ENCODE assay signal across 21 cellular contexts in the genomic region with DNA sequence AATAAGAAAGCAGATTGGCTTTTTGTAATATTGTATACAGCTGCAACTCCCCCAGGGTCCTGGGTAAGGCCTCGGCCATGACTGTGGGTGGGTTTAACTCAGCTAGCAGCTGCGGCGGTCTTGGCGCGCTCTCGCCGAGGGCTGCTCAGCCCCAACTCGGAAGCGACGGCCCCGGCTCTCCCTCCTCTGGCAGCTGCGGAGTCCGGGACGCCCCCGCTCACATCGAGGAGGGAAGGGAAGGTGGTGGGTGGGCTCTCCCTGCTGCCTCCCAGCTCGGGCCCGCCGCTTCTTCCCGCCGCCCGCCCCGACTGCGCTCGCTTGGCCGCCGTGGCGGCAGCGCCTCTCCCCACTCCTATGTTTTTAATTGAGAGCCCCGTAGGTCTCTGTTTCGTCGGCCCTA. TPM values are rescaled to one million over a fixed set of nuclear protein-coding genes. Genes with fewer than 3 reads are reported as not detected.
DNase-seq lines count a peak whose midpoint lies in the region; ATAC-seq, FAIRE-seq and TF ChIP-seq lines count a peak whose summit lies in the region.
"Had no signal": no experiment of that assay in that cellular context is flagged by ENCODE, and none has a peak within 500 bp of the region (broad histone marks: within the 10 kb centered on the region; RNA-seq: fewer than 3 reads in every experiment).

No MANE protein-coding gene starts in this region.

- no peaks in the 10 kb centered on the region for H3K79me1 ChIP-seq in H1 (ENCODE audit: low read depth, low read length)

- FAIRE-seq in H1 (lab: Jason Lieb, UNC) = no peak
- FAIRE-seq: HTR-8/SVneo had no signal

- no peak overlapping the region for H4K5ac ChIP-seq in H1 (ENCODE audit: insufficient read length, low read depth, low read length)

- H2BK12ac ChIP-seq in H1 (ENCODE audit: low read depth, low read length) = no peak overlapping the region

- H3K23ac ChIP-seq in H1 (ENCODE audit: insufficient read length) = no peak overlapping the region

- peak overlapping the region; percentile 50 for H3K4me3 Mint-ChIP-seq in progenitor cell of endocrine pancreas (ENCODE audit: low read depth)

- no peak overlapping the region for H3K14ac ChIP-seq in H1 (ENCODE audit: insufficient read length)

- H2BK20ac ChIP-seq in H1 (ENCODE audit: low read length) = no peak overlapping the region

- no peak overlapping the region for H2BK120ac ChIP-seq in H1 (replicated peaks; ENCODE audit: low read depth, low read length)

- no peak overlapping the region for H3K27ac Mint-ChIP-seq in progenitor cell of endocrine pancreas

- no peak overlapping the region; the same call in 1 of the 2 replicates for H3K18ac ChIP-seq in H1 (ENCODE audit: extremely low read depth, low read length)

- TF ChIP-seq POLR2A in H1 (IDR thresholded peaks at IDR 0.05; ENCODE audit: control extremely low read depth in 1 of 2, low read depth in 2 of 2, low read length in 2 of 2) = no peak

- H4K91ac ChIP-seq in H1 (replicated peaks; ENCODE audit: insufficient read length, low read length) = no peak overlapping the region

- no peak for TF ChIP-seq EP300 in H1 (IDR thresholded peaks at IDR 0.05; ENCODE audit: borderline replicate concordance in 1 of 2, low read depth in 2 of 2, low read length in 2 of 2)

- intact Hi-C loops in cardiac septum (cut with DNase I) = no loop called here

- no peak for TF ChIP-seq CTCF in H1 (IDR thresholded peaks at IDR 0.05; ENCODE audit: control extremely low read depth in 1 of 3, insufficient read depth in 1 of 3, low read depth in 1 of 3, low read length in 3 of 3)
- no peak for TF ChIP-seq CTCF in progenitor cell of endocrine pancreas (IDR thresholded peaks at IDR 0.05; ENCODE audit: unreplicated experiment)
- no peak for TF ChIP-seq CTCF in GM13976 (IDR thresholded peaks at IDR 0.05; ENCODE audit: borderline replicate concordance, control extremely low read depth, extremely low read depth, insufficient read depth, missing control alignments)

- H3K36me3 Mint-ChIP-seq in progenitor cell of endocrine pancreas (ENCODE audit: insufficient read depth) = no peaks in the 10 kb centered on the region

- no peak overlapping the region for H2AK5ac ChIP-seq in H1 (ENCODE audit: low read depth, low read length)

- H3K27me3 ChIP-seq in H7 (ENCODE audit: control insufficient read depth, insufficient read depth, low read length) (peaks cover 3% of the 10 kb centered on the region), H1 (replicated peaks in 1 of 4; ENCODE audit: control insufficient read depth in 3 of 4, extremely low read depth in 1 of 4, insufficient read depth in 3 of 4, low read length in 3 of 4) (peaks cover 0 to 6% (median 2%) of the 10 kb centered on the region in 4 experiments; a peak in 3 of 7 replicates)

- H3K4me3 ChIP-seq in H7 (ENCODE audit: insufficient read depth, low read depth, low read length) = no peak overlapping the region
- H3K4me3 ChIP-seq in H1 (ENCODE audit: extremely low read depth in 1 of 4, insufficient read depth in 2 of 4, low read depth in 3 of 4, low read length in 4 of 4) = peak overlapping the region in 1 of 4 experiments; percentile 46; a peak in 1 of 8 replicates
- H3K4me3 ChIP-seq: HAP-1 had no signal

- H3K27ac ChIP-seq in H1 (ENCODE audit: low read depth, low read length) = no peak overlapping the region
- H3K27ac ChIP-seq: HL-60 had no signal

- ATAC-seq in HG03175 (IDR thresholded peaks at IDR 0.05; ENCODE audit: unreplicated experiment) (no peak), GM18520 (IDR thresholded peaks at IDR 0.05; ENCODE audit: unreplicated experiment) (no peak)

- no peak overlapping the region for H2AFZ ChIP-seq in H1 (ENCODE audit: low read length)

- no peak overlapping the region for H2BK15ac ChIP-seq in H1 (ENCODE audit: low read length)

- H4K20me1 ChIP-seq in H1 (replicated peaks in 1 of 2; ENCODE audit: control insufficient read depth in 1 of 2, insufficient read depth in 2 of 2, low read length in 2 of 2) = no peaks in the 10 kb centered on the region

- no peak overlapping the region for H4K8ac ChIP-seq in H1 (ENCODE audit: extremely low read depth, insufficient read depth, low read length)

- in situ Hi-C loops in GM13976 (cut with MboI; ENCODE audit: low sequenced_read_pairs, unreplicated experiment) = no loop called here

- H3K23me2 ChIP-seq in H1 (ENCODE audit: low read depth, low read length) = no peaks in the 10 kb centered on the region; the same call in 1 of the 2 replicates

- CTCF ChIA-PET in H1 (lab: Charles Lee; ENCODE audit: partially characterized antibody) = no interaction called here

- H3K36me3 ChIP-seq in H7 (replicated peaks; ENCODE audit: control insufficient read depth, insufficient read depth, low read length) (no peaks in the 10 kb centered on the region), H1 (ENCODE audit: control insufficient read depth in 2 of 4, insufficient read depth in 4 of 4, low read length in 3 of 4) (no peaks in the 10 kb centered on the region)
- H3K36me3 ChIP-seq: HAP-1 had no signal

- POLR2A ChIA-PET in H1 (lab: Charles Lee; ENCODE audit: partially characterized antibody) = no interaction called here

- peaks cover 22% of the 10 kb centered on the region for H3K9me3 Mint-ChIP-seq in progenitor cell of endocrine pancreas (ENCODE audit: low read depth)

- H3K4me1 Mint-ChIP-seq in progenitor cell of endocrine pancreas (ENCODE audit: low read depth) = no peaks in the 10 kb centered on the region

- H2BK5ac ChIP-seq in H1 (ENCODE audit: low read depth, low read length) = no peak overlapping the region

- 17% methylated on average over 2 of the region's 32 CpGs; no CpG with 5 or more reads in 1 of the 2 experiments for WGBS in H1 (ENCODE audit: extremely low coverage in 1 of 2, insufficient coverage in 1 of 2, insufficient read length in 1 of 2, insufficient replicate concordance in 2 of 2, low coverage in 1 of 2, low lambda C conversion rate in 2 of 2, missing lambda C conversion rate in 1 of 2), 2 experiments

- peaks cover 34% of the 10 kb centered on the region for H3K27me3 Mint-ChIP-seq in progenitor cell of endocrine pancreas

- H3K56ac ChIP-seq in H1 (replicated peaks; ENCODE audit: insufficient read length, low read depth, low read length) = no peak overlapping the region

- peak overlapping the region; percentile 53 to 58 for H3K4me2 ChIP-seq in H1 (ENCODE audit: insufficient read depth in 1 of 2, low read depth in 2 of 2, low read length in 2 of 2)

- no peak overlapping the region for H3K4ac ChIP-seq in H1 (replicated peaks; ENCODE audit: insufficient read length, low read depth, low read length)

- H3K4me1 ChIP-seq in H1 (replicated peaks in 1 of 4; ENCODE audit: control insufficient read depth in 3 of 4, insufficient read depth in 4 of 4, low read length in 3 of 4) = peaks cover 0 to 8% (median 4%) of the 10 kb centered on the region in 4 experiments; a peak in 4 of 7 replicates
- H3K4me1 ChIP-seq: HAP-1 had no signal

- DNase-seq in H7 = peak; percentile 67
- DNase-seq in H1 (ENCODE audit: low read depth in 1 of 2, low spot score in 2 of 2) = peak in 1 of 2 experiments; percentile 48
- peak; percentile 30 for DNase-seq in iPS-NIHi7 (ENCODE audit: extremely low spot score)
- DNase-seq in progenitor cell of endocrine pancreas (ENCODE audit: low spot score, unreplicated experiment) = peak; percentile 9
- DNase-seq in GM13976 (ENCODE audit: low spot score) = no peak
- DNase-seq in cardiac septum (ENCODE audit: low spot score) = no peak
- DNase-seq: C1 segment of cervical spinal cord, DMS79 treated with DMSO at 0.1 percent for 48 hours, GF-D8, KBM-7, NCI-H1436 treated with DMSO at 0.1 percent for 48 hours, NCI-H2029 treated with DMSO at 0.1 percent for 48 hours, NCI-H510A, NCI-H774, RPMI8226 had no signal

- H3K79me2 ChIP-seq in H1 (ENCODE audit: control insufficient read depth in 1 of 2, insufficient read depth in 2 of 2, low read length in 2 of 2) = no peaks in the 10 kb centered on the region

- no peak for TF ChIP-seq RAD21 in H1 (IDR thresholded peaks at IDR 0.05 in 1 of 2, conservative IDR thresholded peaks at IDR 0.05 in 1 of 2; ENCODE audit: low read depth in 2 of 2, low read length in 2 of 2)

- no peak overlapping the region for H3K9ac ChIP-seq in H1 (replicated peaks in 1 of 4; ENCODE audit: extremely low read depth in 1 of 4, low read depth in 3 of 4, low read length in 3 of 4)

- H3K9me3 ChIP-seq in H1 (ENCODE audit: insufficient read depth in 2 of 2, low read depth in 1 of 2, low read length in 1 of 2) = no peaks in the 10 kb centered on the region
- H3K9me3 ChIP-seq: HAP-1 had no signal

TF ChIP-seq in H1, 55 proteins besides CTCF, POLR2A, EP300 and RAD21:
- TF ChIP-seq KDM5A (IDR thresholded peaks at IDR 0.05; ENCODE audit: low read length) (no peak), SUZ12 (IDR thresholded peaks at IDR 0.05; ENCODE audit: low read length) (peak; percentile 28; the same call in 1 of the 2 replicates)
TF ChIP-seq in H1: peak in this region for 1.

RNA-seq across cellular contexts. Expression of gene GPR50, which starts 51.3 kb away (rescaled TPM):
- total RNA-seq in H7 (2014; rRNA removed; shearing (Covaris generic)) = 0.55 and 1.5 TPM in 2 replicates
- 1.6 TPM in 2 replicates for total RNA-seq in H1 (2021; fragmentation: NEBNext Ultra II Directional; extraction: Animal tissue kit (Norgen Biotek cat#: 25700))
- polyA plus RNA-seq in H1 (2011; rRNA removed) = 1.9 and 3.5 TPM in 2 replicates
- 1.1 TPM for polyA plus RNA-seq in H1 (2011; cell fraction: cytosol; rRNA removed)
- polyA plus RNA-seq in H1 (2011; cell fraction: nucleus; rRNA removed) = 3.4 TPM
- 1.4 to 2.1 TPM (median 1.9 TPM) in 4 replicates for polyA plus RNA-seq in H1 (2012, experiment 1 of 2)
- 0.71 TPM for polyA plus RNA-seq in H1 (2012, experiment 2 of 2)
- polyA plus RNA-seq in H1 (2013, experiment 1 of 2) = 2.3 TPM
- 3.0 TPM for polyA plus RNA-seq in H1 (2013, experiment 2 of 2)
- 2.9 and 3.2 TPM in 2 replicates for polyA minus RNA-seq in H1 (2011; rRNA and poly(A)+ RNA removed)
- 1.7 TPM for polyA minus RNA-seq in H1 (2011; cell fraction: cytosol; rRNA and poly(A)+ RNA removed)
- polyA minus RNA-seq in H1 (2011; cell fraction: nucleus; rRNA and poly(A)+ RNA removed) = 0.80 TPM
- total RNA-seq in progenitor cell of endocrine pancreas (0.29 and 0.64 TPM in 2 replicates), cardiac septum (not detected)
- total RNA-seq: A673 had no signal

Comparison
In these comparisons a context has a peak if more than half of its experiments do, and no peak if none do; other contexts are left out.
1. DNase-seq: peak in H7 (single experiment), iPS-NIHi7 (single experiment) and progenitor cell of endocrine pancreas (single experiment); none in GM13976 (single experiment) and cardiac septum (single experiment).